In genomic region chr17:82649501-82650261, GRCh38 we compare ENCODE assay signal across 11 cellular contexts. TPM values are rescaled to one million over a fixed set of nuclear protein-coding genes. Genes with fewer than 3 reads are reported as not detected.
DNase-seq lines count a peak whose midpoint lies in the region; ATAC-seq, FAIRE-seq and TF ChIP-seq lines count a peak whose summit lies in the region.
"Had no signal": no experiment of that assay in that cellular context is flagged by ENCODE, and none has a peak within 500 bp of the region (broad histone marks: within the 10 kb centered on the region; RNA-seq: fewer than 3 reads in every experiment).

No MANE protein-coding gene starts in this region.

- no peak for ATAC-seq in activated CD8-positive, alpha-beta memory T cell treated with anti-CD3 and anti-CD28 coated beads, Interleukin-2, amount 10 ng/mL, durations not matched to agents 7 days and 5 days
- no peak for ATAC-seq in GM19467 (IDR thresholded peaks at IDR 0.05; ENCODE audit: unreplicated experiment)
- no peak for ATAC-seq in HG03565 (IDR thresholded peaks at IDR 0.05; ENCODE audit: unreplicated experiment)

- FAIRE-seq in kidney (lab: Jason Lieb, UNC), result no peak
- FAIRE-seq: TTC549 had no signal

- no peak for DNase-seq in activated CD8-positive, alpha-beta memory T cell treated with anti-CD3 and anti-CD28 coated beads, Interleukin-2, amount 10 ng/mL, durations not matched to agents 7 days and 5 days
- no peak for DNase-seq in activated CD8-positive, alpha-beta memory T cell treated with anti-CD3 and anti-CD28 coated beads for 24 hours
- no peak for DNase-seq in activated CD4-positive, alpha-beta memory T cell treated with anti-CD3 and anti-CD28 coated beads for 36 hours
- DNase-seq in kidney (peak; percentile 75), stomach (no peak), NCI-H1436 (lab: John Stamatoyannopoulos, UW) (no peak)
- DNase-seq: ACHN had no signal

- H3K27ac Mint-ChIP-seq in activated CD8-positive, alpha-beta memory T cell treated with anti-CD3 and anti-CD28 coated beads, Interleukin-2, amount 10 ng/mL, durations not matched to agents 7 days and 5 days, result peak overlapping the region; percentile 46
- no peak overlapping the region for H3K27ac Mint-ChIP-seq in activated CD4-positive, alpha-beta memory T cell treated with anti-CD3 and anti-CD28 coated beads for 36 hours

- no peaks in the 10 kb centered on the region for H3K36me3 ChIP-seq in kidney (ENCODE audit: control insufficient read depth in 1 of 2, insufficient read depth in 2 of 2, low read length in 2 of 2)
- peaks cover 0 to 2% (median 0%) of the 10 kb centered on the region in 4 donors for H3K36me3 ChIP-seq in stomach

- TF ChIP-seq EP300 in stomach (IDR thresholded peaks at IDR 0.05), result no peak

- no peak overlapping the region for H3K27ac ChIP-seq in kidney (ENCODE audit: low read depth in 2 of 2, low read length in 2 of 2)
- peak overlapping the region in 3 of 5 donors; percentile 31 to 100 (median 98) for H3K27ac ChIP-seq in stomach

- TF ChIP-seq CTCF in kidney (IDR thresholded peaks at IDR 0.05; ENCODE audit: borderline replicate concordance, extremely low read depth, insufficient read depth) (no peak), stomach (IDR thresholded peaks at IDR 0.05) (no peak)

- CTCF ChIA-PET in activated CD8-positive, alpha-beta memory T cell treated with anti-CD3 and anti-CD28 coated beads, Interleukin-2, amount 10 ng/mL, durations not matched to agents 7 days and 5 days (lab: Charles Lee), result no interaction called here
- CTCF ChIA-PET in activated CD4-positive, alpha-beta memory T cell treated with anti-CD3 and anti-CD28 coated beads for 36 hours (lab: Charles Lee), result no interaction called here

- H3K9me3 ChIP-seq in kidney (ENCODE audit: control insufficient read depth in 1 of 2, low read length in 2 of 2) (no peaks in the 10 kb centered on the region), stomach (no peaks in the 10 kb centered on the region)

- H3K9ac ChIP-seq in kidney (ENCODE audit: low read length in 2 of 2), result no peak overlapping the region

- POLR2A ChIA-PET in activated CD4-positive, alpha-beta memory T cell treated with anti-CD3 and anti-CD28 coated beads for 36 hours (lab: Charles Lee), result no interaction called here

- peaks cover 2% of the 10 kb centered on the region for H3K27me3 Mint-ChIP-seq in activated CD8-positive, alpha-beta memory T cell treated with anti-CD3 and anti-CD28 coated beads, Interleukin-2, amount 10 ng/mL, durations not matched to agents 7 days and 5 days
- no peaks in the 10 kb centered on the region for H3K27me3 Mint-ChIP-seq in activated CD4-positive, alpha-beta memory T cell treated with anti-CD3 and anti-CD28 coated beads for 36 hours

- intact Hi-C loops in activated CD4-positive, alpha-beta memory T cell treated with anti-CD3 and anti-CD28 coated beads for 36 hours (cut with micrococcal nuclease), result loop anchor here (5.0 kb wide), 2 partner anchors 48 to 103 kb away; partner anchors contain the start of genes RAB40B and TBCD
- intact Hi-C loops in kidney (cut with DNase I) (loop anchor here (10.0 kb wide), 1 partner anchor 105 kb away; the partner anchor contains the start of gene TBCD), stomach (cut with DNase I; ENCODE audit: low total_unique reads) (no loop called here)

- H3K4me1 Mint-ChIP-seq in activated CD8-positive, alpha-beta memory T cell treated with anti-CD3 and anti-CD28 coated beads, Interleukin-2, amount 10 ng/mL, durations not matched to agents 7 days and 5 days, result peaks cover 16% of the 10 kb centered on the region
- peaks cover 20% of the 10 kb centered on the region for H3K4me1 Mint-ChIP-seq in activated CD4-positive, alpha-beta memory T cell treated with anti-CD3 and anti-CD28 coated beads for 36 hours (ENCODE audit: low read depth)

- peak overlapping the region; percentile 35 for H3K4me3 Mint-ChIP-seq in activated CD8-positive, alpha-beta memory T cell treated with anti-CD3 and anti-CD28 coated beads, Interleukin-2, amount 10 ng/mL, durations not matched to agents 7 days and 5 days
- H3K4me3 Mint-ChIP-seq in activated CD4-positive, alpha-beta memory T cell treated with anti-CD3 and anti-CD28 coated beads for 36 hours, result peak overlapping the region; percentile 26

- H3K4me3 ChIP-seq in kidney (ENCODE audit: low read length in 2 of 2), result no peak overlapping the region
- no peak overlapping the region for H3K4me3 ChIP-seq in stomach
- H3K4me3 ChIP-seq: hepatocyte had no signal

- H3K4me1 ChIP-seq in kidney (ENCODE audit: control insufficient read depth in 1 of 2, insufficient read depth in 1 of 2, low read depth in 1 of 2, low read length in 2 of 2) (peaks cover 4 to 9% of the 10 kb centered on the region in 2 donors), stomach (peaks cover 40 to 64% (median 52%) of the 10 kb centered on the region in 4 donors)

- 83 to 87% (median 86%) methylated on average over 14 to 22 of the region's 22 CpGs for WGBS in stomach, 5 donors

- no peaks in the 10 kb centered on the region for H3K27me3 ChIP-seq in stomach
- H3K27me3 ChIP-seq: hepatocyte had no signal

- H3K9me3 Mint-ChIP-seq in activated CD8-positive, alpha-beta memory T cell treated with anti-CD3 and anti-CD28 coated beads, Interleukin-2, amount 10 ng/mL, durations not matched to agents 7 days and 5 days (ENCODE audit: low read depth), result no peaks in the 10 kb centered on the region
- H3K9me3 Mint-ChIP-seq in activated CD4-positive, alpha-beta memory T cell treated with anti-CD3 and anti-CD28 coated beads for 36 hours, result no peaks in the 10 kb centered on the region

- TF ChIP-seq POLR2A in stomach (IDR thresholded peaks at IDR 0.05), result no peak

- peaks cover 11% of the 10 kb centered on the region for H3K36me3 Mint-ChIP-seq in activated CD8-positive, alpha-beta memory T cell treated with anti-CD3 and anti-CD28 coated beads, Interleukin-2, amount 10 ng/mL, durations not matched to agents 7 days and 5 days
- H3K36me3 Mint-ChIP-seq in activated CD4-positive, alpha-beta memory T cell treated with anti-CD3 and anti-CD28 coated beads for 36 hours, result no peaks in the 10 kb centered on the region

RNA-seq across cellular contexts. Expression of gene WDR45B, which starts 1.4 kb away (rescaled TPM):
- total RNA-seq in activated CD8-positive, alpha-beta memory T cell treated with anti-CD3 and anti-CD28 coated beads, Interleukin-2, amount 10 ng/mL, durations not matched to agents 7 days and 5 days, result 10 to 100 TPM; 37.0 to 41.4 TPM
- total RNA-seq in activated CD4-positive, alpha-beta memory T cell treated with anti-CD3 and anti-CD28 coated beads for 36 hours, result 10 to 100 TPM; 42.8 to 43.0 TPM
- total RNA-seq in kidney (65.4 TPM), stomach (100 to 1,000 TPM in 2 of 5 donors, 10 to 100 TPM in 3; 75.3 to 108 (median 92.9) TPM)
- polyA plus RNA-seq in kidney (ENCODE audit: insufficient read depth, low read depth, low replicate concordance) (64.7 TPM), stomach (10 to 100 TPM; 62.8 to 70.7 (median 62.9) TPM)

RNA-seq across cellular contexts. Expression of gene RAB40B, which starts 48.8 kb away (rescaled TPM):
- 1 to 10 TPM in 1 of 2 experiments, under 1 TPM in 1; 0.47 to 1.4 TPM for total RNA-seq in activated CD8-positive, alpha-beta memory T cell treated with anti-CD3 and anti-CD28 coated beads, Interleukin-2, amount 10 ng/mL, durations not matched to agents 7 days and 5 days
- total RNA-seq in activated CD4-positive, alpha-beta memory T cell treated with anti-CD3 and anti-CD28 coated beads for 36 hours, result 1 to 10 TPM; 1.4 to 1.9 TPM
- total RNA-seq in kidney (21.7 TPM), stomach (100 to 1,000 TPM in 2 of 5 donors, 10 to 100 TPM in 2, 1 to 10 TPM in 1; 7.6 to 133 (median 36.4) TPM)
- polyA plus RNA-seq in kidney (ENCODE audit: insufficient read depth, low read depth, low replicate concordance) (36.1 TPM), stomach (10 to 100 TPM; 13.5 to 25.7 (median 17.7) TPM)

Comparison
In these comparisons a context has a peak if more than half of its experiments do, and no peak if none do; other contexts are left out.
1. H3K27ac ChIP-seq: peak in stomach (3 of 5); none in kidney (0 of 2).